Comparison of ENCODE assay signal across 2 cellular contexts in the genomic region with DNA sequence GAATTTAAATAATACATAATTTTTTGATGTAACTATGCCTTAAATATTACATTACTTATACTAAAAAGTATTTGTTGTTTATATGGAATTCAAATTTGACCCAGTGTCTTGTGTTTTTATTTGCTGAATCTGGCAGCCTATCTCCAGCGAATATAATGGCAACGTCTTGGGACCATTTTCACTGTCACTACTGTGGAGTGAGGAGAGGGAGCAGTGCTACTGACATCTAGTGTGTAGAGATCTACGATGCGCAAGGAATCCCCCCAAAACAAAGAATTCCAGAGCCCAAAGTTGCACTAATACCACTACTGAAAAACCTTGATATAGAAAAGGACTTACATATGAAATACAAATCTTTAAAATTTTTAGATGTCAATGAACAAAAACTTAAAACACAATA.
TF ChIP-seq lines count a peak whose summit lies in the region.

No MANE protein-coding gene starts in this region.

TF ChIP-seq in GM23338, 12 proteins besides CTCF, POLR2A, EP300 and RAD21 (continued from another document):
- TF ChIP-seq, protein P1, sequence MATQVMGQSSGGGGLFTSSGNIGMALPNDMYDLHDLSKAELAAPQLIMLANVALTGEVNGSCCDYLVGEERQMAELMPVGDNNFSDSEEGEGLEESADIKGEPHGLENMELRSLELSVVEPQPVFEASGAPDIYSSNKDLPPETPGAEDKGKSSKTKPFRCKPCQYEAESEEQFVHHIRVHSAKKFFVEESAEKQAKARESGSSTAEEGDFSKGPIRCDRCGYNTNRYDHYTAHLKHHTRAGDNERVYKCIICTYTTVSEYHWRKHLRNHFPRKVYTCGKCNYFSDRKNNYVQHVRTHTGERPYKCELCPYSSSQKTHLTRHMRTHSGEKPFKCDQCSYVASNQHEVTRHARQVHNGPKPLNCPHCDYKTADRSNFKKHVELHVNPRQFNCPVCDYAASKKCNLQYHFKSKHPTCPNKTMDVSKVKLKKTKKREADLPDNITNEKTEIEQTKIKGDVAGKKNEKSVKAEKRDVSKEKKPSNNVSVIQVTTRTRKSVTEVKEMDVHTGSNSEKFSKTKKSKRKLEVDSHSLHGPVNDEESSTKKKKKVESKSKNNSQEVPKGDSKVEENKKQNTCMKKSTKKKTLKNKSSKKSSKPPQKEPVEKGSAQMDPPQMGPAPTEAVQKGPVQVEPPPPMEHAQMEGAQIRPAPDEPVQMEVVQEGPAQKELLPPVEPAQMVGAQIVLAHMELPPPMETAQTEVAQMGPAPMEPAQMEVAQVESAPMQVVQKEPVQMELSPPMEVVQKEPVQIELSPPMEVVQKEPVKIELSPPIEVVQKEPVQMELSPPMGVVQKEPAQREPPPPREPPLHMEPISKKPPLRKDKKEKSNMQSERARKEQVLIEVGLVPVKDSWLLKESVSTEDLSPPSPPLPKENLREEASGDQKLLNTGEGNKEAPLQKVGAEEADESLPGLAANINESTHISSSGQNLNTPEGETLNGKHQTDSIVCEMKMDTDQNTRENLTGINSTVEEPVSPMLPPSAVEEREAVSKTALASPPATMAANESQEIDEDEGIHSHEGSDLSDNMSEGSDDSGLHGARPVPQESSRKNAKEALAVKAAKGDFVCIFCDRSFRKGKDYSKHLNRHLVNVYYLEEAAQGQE (IDR thresholded peaks at IDR 0.05; ENCODE audit: unreplicated experiment) = no peak
- TF ChIP-seq ZNF114 (CRISPR knock-in tag; IDR thresholded peaks at IDR 0.05) (no peak), ZNF331 (CRISPR knock-in tag; IDR thresholded peaks at IDR 0.05; ENCODE audit: low read depth) (no peak), POLR2AphosphoS5 (IDR thresholded peaks at IDR 0.05; ENCODE audit: low read depth) (no peak), STAT1 (IDR thresholded peaks at IDR 0.05; ENCODE audit: unreplicated experiment) (no peak), NANOG (IDR thresholded peaks at IDR 0.05; ENCODE audit: borderline replicate concordance) (no peak), EZH2 (IDR thresholded peaks at IDR 0.05; ENCODE audit: low read depth, unreplicated experiment) (no peak), CREB1 (CRISPR knock-in tag; IDR thresholded peaks at IDR 0.05; ENCODE audit: low read depth) (no peak)
- TF ChIP-seq, protein P2, sequence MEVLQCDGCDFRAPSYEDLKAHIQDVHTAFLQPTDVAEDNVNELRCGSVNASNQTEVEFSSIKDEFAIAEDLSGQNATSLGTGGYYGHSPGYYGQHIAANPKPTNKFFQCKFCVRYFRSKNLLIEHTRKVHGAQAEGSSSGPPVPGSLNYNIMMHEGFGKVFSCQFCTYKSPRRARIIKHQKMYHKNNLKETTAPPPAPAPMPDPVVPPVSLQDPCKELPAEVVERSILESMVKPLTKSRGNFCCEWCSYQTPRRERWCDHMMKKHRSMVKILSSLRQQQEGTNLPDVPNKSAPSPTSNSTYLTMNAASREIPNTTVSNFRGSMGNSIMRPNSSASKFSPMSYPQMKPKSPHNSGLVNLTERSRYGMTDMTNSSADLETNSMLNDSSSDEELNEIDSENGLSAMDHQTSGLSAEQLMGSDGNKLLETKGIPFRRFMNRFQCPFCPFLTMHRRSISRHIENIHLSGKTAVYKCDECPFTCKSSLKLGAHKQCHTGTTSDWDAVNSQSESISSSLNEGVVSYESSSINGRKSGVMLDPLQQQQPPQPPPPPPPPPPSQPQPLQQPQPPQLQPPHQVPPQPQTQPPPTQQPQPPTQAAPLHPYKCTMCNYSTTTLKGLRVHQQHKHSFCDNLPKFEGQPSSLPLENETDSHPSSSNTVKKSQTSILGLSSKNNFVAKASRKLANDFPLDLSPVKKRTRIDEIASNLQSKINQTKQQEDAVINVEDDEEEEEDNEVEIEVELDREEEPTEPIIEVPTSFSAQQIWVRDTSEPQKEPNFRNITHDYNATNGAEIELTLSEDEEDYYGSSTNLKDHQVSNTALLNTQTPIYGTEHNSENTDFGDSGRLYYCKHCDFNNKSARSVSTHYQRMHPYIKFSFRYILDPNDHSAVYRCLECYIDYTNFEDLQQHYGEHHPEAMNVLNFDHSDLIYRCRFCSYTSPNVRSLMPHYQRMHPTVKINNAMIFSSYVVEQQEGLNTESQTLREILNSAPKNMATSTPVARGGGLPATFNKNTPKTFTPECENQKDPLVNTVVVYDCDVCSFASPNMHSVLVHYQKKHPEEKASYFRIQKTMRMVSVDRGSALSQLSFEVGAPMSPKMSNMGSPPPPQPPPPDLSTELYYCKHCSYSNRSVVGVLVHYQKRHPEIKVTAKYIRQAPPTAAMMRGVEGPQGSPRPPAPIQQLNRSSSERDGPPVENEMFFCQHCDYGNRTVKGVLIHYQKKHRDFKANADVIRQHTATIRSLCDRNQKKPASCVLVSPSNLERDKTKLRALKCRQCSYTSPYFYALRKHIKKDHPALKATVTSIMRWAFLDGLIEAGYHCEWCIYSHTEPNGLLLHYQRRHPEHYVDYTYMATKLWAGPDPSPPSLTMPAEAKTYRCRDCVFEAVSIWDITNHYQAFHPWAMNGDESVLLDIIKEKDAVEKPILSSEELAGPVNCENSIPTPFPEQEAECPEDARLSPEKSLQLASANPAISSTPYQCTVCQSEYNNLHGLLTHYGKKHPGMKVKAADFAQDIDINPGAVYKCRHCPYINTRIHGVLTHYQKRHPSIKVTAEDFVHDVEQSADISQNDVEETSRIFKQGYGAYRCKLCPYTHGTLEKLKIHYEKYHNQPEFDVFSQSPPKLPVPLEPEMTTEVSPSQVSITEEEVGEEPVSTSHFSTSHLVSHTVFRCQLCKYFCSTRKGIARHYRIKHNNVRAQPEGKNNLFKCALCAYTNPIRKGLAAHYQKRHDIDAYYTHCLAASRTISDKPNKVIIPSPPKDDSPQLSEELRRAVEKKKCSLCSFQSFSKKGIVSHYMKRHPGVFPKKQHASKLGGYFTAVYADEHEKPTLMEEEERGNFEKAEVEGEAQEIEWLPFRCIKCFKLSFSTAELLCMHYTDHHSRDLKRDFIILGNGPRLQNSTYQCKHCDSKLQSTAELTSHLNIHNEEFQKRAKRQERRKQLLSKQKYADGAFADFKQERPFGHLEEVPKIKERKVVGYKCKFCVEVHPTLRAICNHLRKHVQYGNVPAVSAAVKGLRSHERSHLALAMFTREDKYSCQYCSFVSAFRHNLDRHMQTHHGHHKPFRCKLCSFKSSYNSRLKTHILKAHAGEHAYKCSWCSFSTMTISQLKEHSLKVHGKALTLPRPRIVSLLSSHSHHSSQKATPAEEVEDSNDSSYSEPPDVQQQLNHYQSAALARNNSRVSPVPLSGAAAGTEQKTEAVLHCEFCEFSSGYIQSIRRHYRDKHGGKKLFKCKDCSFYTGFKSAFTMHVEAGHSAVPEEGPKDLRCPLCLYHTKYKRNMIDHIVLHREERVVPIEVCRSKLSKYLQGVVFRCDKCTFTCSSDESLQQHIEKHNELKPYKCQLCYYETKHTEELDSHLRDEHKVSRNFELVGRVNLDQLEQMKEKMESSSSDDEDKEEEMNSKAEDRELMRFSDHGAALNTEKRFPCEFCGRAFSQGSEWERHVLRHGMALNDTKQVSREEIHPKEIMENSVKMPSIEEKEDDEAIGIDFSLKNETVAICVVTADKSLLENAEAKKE (CRISPR knock-in tag; IDR thresholded peaks at IDR 0.05) = no peak

TF ChIP-seq in WTC11, 78 proteins besides CTCF, POLR2A, EP300 and RAD21:
- TF ChIP-seq, protein P3, sequence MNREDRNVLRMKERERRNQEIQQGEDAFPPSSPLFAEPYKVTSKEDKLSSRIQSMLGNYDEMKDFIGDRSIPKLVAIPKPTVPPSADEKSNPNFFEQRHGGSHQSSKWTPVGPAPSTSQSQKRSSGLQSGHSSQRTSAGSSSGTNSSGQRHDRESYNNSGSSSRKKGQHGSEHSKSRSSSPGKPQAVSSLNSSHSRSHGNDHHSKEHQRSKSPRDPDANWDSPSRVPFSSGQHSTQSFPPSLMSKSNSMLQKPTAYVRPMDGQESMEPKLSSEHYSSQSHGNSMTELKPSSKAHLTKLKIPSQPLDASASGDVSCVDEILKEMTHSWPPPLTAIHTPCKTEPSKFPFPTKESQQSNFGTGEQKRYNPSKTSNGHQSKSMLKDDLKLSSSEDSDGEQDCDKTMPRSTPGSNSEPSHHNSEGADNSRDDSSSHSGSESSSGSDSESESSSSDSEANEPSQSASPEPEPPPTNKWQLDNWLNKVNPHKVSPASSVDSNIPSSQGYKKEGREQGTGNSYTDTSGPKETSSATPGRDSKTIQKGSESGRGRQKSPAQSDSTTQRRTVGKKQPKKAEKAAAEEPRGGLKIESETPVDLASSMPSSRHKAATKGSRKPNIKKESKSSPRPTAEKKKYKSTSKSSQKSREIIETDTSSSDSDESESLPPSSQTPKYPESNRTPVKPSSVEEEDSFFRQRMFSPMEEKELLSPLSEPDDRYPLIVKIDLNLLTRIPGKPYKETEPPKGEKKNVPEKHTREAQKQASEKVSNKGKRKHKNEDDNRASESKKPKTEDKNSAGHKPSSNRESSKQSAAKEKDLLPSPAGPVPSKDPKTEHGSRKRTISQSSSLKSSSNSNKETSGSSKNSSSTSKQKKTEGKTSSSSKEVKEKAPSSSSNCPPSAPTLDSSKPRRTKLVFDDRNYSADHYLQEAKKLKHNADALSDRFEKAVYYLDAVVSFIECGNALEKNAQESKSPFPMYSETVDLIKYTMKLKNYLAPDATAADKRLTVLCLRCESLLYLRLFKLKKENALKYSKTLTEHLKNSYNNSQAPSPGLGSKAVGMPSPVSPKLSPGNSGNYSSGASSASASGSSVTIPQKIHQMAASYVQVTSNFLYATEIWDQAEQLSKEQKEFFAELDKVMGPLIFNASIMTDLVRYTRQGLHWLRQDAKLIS (CRISPR knock-in tag; IDR thresholded peaks at IDR 0.05; ENCODE audit: borderline replicate concordance) = no peak
- TF ChIP-seq SMAD4 (CRISPR knock-in tag; IDR thresholded peaks at IDR 0.05) (no peak), RELA (CRISPR knock-in tag; IDR thresholded peaks at IDR 0.05; ENCODE audit: borderline replicate concordance) (no peak), KAT7 (CRISPR knock-in tag; IDR thresholded peaks at IDR 0.05; ENCODE audit: borderline replicate concordance) (no peak), TP53 (CRISPR knock-in tag; IDR thresholded peaks at IDR 0.05) (no peak), SP1 (CRISPR knock-in tag; conservative IDR thresholded peaks at IDR 0.05) (no peak)
